Comparison of ENCODE assay signal across 10 cellular contexts in genomic region chr21:15004721-15005370, GRCh38. TPM values are rescaled to one million over a fixed set of nuclear protein-coding genes. Genes with fewer than 3 reads are reported as not detected.
DNase-seq lines count a peak whose midpoint lies in the region; ATAC-seq and TF ChIP-seq lines count a peak whose summit lies in the region.
"Had no signal": no experiment of that assay in that cellular context is flagged by ENCODE, and none has a peak within 500 bp of the region (broad histone marks: within the 10 kb centered on the region; RNA-seq: fewer than 3 reads in every experiment).

No MANE protein-coding gene starts in this region.

- no peak for TF ChIP-seq CTCF in CD4-positive, alpha-beta T cell (IDR thresholded peaks at IDR 0.05)
- TF ChIP-seq CTCF in HFFc6 (IDR thresholded peaks at IDR 0.05) (no peak), neural progenitor cell (IDR thresholded peaks at IDR 0.05) (no peak)

- H4K20me1 ChIP-seq in neural progenitor cell (ENCODE audit: low read depth) = peaks cover 98% of the 10 kb centered on the region

- no peak overlapping the region for H3K9ac ChIP-seq in neural progenitor cell

- no peak overlapping the region for H3K27ac ChIP-seq in CD4-positive, alpha-beta T cell (ENCODE audit: low read depth, low read length)
- H3K27ac ChIP-seq in neural progenitor cell = no peak overlapping the region

- no peaks in the 10 kb centered on the region for H3K36me3 Mint-ChIP-seq in CD4-positive, alpha-beta T cell (ENCODE audit: low read depth)
- H3K36me3 Mint-ChIP-seq in HFFc6 (ENCODE audit: low read depth) (peaks cover 50% of the 10 kb centered on the region), neural progenitor cell (peaks cover 34% of the 10 kb centered on the region)

- DNase-seq in CD4-positive, alpha-beta T cell = no peak
- DNase-seq in HFFc6 = peak; percentile 39
- peak; percentile 42 for DNase-seq in cerebellar cortex (ENCODE audit: low spot score)
- no peak for DNase-seq in neural progenitor cell (ENCODE audit: low spot score)
- no peak for DNase-seq in NCI-H774 (lab: John Stamatoyannopoulos, UW)
- no peak for DNase-seq in NOMO-1 treated with dmso at 0.1 percent for 144 hours (lab: John Stamatoyannopoulos, UW; ENCODE audit: unreplicated experiment)
- DNase-seq: activated effector memory CD4-positive, alpha-beta T cell treated with anti-CD3 and anti-CD28 coated beads, Interleukin-2, amount 50 U/mL, for 16 hours; NCI-H2171 treated with DMSO at 0.1 percent for 48 hours had no signal

- peaks cover 54% of the 10 kb centered on the region for H3K4me1 Mint-ChIP-seq in CD4-positive, alpha-beta T cell (ENCODE audit: low read depth)
- H3K4me1 Mint-ChIP-seq in HFFc6 (ENCODE audit: low read depth) = peaks cover 94% of the 10 kb centered on the region
- peaks cover 70% of the 10 kb centered on the region for H3K4me1 Mint-ChIP-seq in neural progenitor cell

- H3K27me3 ChIP-seq in CD4-positive, alpha-beta T cell (ENCODE audit: control insufficient read depth, insufficient read depth, low read length) = no peaks in the 10 kb centered on the region
- peaks cover 63% of the 10 kb centered on the region for H3K27me3 ChIP-seq in neural progenitor cell

- peak overlapping the region; percentile 80 for H3K27ac Mint-ChIP-seq in CD4-positive, alpha-beta T cell
- H3K27ac Mint-ChIP-seq in HFFc6 (peak overlapping the region; percentile 85), neural progenitor cell (no peak overlapping the region)

- no peaks in the 10 kb centered on the region for H3K36me3 ChIP-seq in neural progenitor cell

- CTCF ChIA-PET in CD4-positive, alpha-beta T cell (lab: Charles Lee) = no interaction called here

- no peaks in the 10 kb centered on the region for H3K27me3 Mint-ChIP-seq in CD4-positive, alpha-beta T cell
- H3K27me3 Mint-ChIP-seq in HFFc6 (ENCODE audit: insufficient read depth) = peaks cover 4% of the 10 kb centered on the region; the same call in 1 of the 2 replicates
- H3K27me3 Mint-ChIP-seq in neural progenitor cell (ENCODE audit: insufficient read depth, low read depth) = no peaks in the 10 kb centered on the region

- H3F3A ChIP-seq in neural progenitor cell (ENCODE audit: low read depth) = no peaks in the 10 kb centered on the region

- H3K4me1 ChIP-seq in neural progenitor cell = peaks cover 15% of the 10 kb centered on the region

- H2AFZ ChIP-seq in neural progenitor cell (replicated peaks) = no peak overlapping the region

- H3K79me2 ChIP-seq in neural progenitor cell (ENCODE audit: low read depth) = peaks cover 81% of the 10 kb centered on the region

- no peaks in the 10 kb centered on the region for H3K9me3 ChIP-seq in CD4-positive, alpha-beta T cell (ENCODE audit: control insufficient read depth, low read length)
- no peaks in the 10 kb centered on the region for H3K9me3 ChIP-seq in neural progenitor cell (ENCODE audit: low read depth)

- H3K4me2 ChIP-seq in neural progenitor cell = no peak overlapping the region

- no peaks in the 10 kb centered on the region for H3K9me3 Mint-ChIP-seq in CD4-positive, alpha-beta T cell
- H3K9me3 Mint-ChIP-seq in HFFc6 (peaks cover 8% of the 10 kb centered on the region), neural progenitor cell (peaks cover 25% of the 10 kb centered on the region)

- ATAC-seq in CD4-positive, alpha-beta T cell (ENCODE audit: poor library complexity) = peak; percentile 10
- ATAC-seq in HG03039 (IDR thresholded peaks at IDR 0.05; ENCODE audit: unreplicated experiment) = no peak

- intact Hi-C loops in CD4-positive, alpha-beta T cell (cut with DNase I, micrococcal nuclease) = loop anchor here in 1 of 2 experiments (5.0 kb wide), 1 partner anchor 57 kb away; the partner anchor contains the start of gene NRIP1

- H3K4me3 ChIP-seq in neural progenitor cell = no peak overlapping the region
- H3K4me3 ChIP-seq: lung had no signal

- POLR2A ChIA-PET in CD4-positive, alpha-beta T cell (lab: Charles Lee) = interaction anchor here (0.6 to 3.9 kb wide), 7 partner anchors 9 to 520 kb away, joined by 3 to 50 read pairs (median 4); partner anchors contain the start of gene NRIP1

- peak overlapping the region; percentile 57 for H3K4me3 Mint-ChIP-seq in CD4-positive, alpha-beta T cell
- H3K4me3 Mint-ChIP-seq in HFFc6 (peak overlapping the region; percentile 81), neural progenitor cell (peak overlapping the region; percentile 23)

RNA-seq across cellular contexts. Expression of gene NRIP1, which starts 60.0 kb away (rescaled TPM):
- total RNA-seq in CD4-positive, alpha-beta T cell = 10 to 100 TPM; 41.6 to 50.1 TPM
- 10 to 100 TPM; 39.1 to 56.6 (median 52.3) TPM for total RNA-seq in HFFc6 (2021; fragmentation: NEBNext Ultra II Directional; extraction: Animal tissue kit (Norgen Biotek cat#: 25700))
- total RNA-seq in neural progenitor cell (ENCODE audit: low replicate concordance) = 45.9 and 59.1 TPM in 2 replicates

Comparison
In these comparisons a context has a peak if more than half of its experiments do, and no peak if none do; other contexts are left out.
1. DNase-seq: peak in HFFc6 (single experiment) and cerebellar cortex (single experiment); none in CD4-positive, alpha-beta T cell (0 of 10), neural progenitor cell (single experiment), NCI-H774 (single experiment) and NOMO-1 treated with dmso at 0.1 percent for 144 hours (single experiment).
2. H3K4me3 Mint-ChIP-seq: peak in every context shown above with its lines; median percentile 81 in HFFc6; 57 in CD4-positive, alpha-beta T cell; 23 in neural progenitor cell.